In genomic region chr4:153267013-153267412, GRCh38 we compare ENCODE assay signal across 1 cellular context.
TF ChIP-seq lines count a peak whose summit lies in the region.

No MANE protein-coding gene starts in this region.

TF ChIP-seq in HepG2, 621 proteins besides CTCF, POLR2A, EP300 and RAD21 (continued from another document):
- no peak for TF ChIP-seq MLXIP (CRISPR knock-in tag; IDR thresholded peaks at IDR 0.05; ENCODE audit: borderline replicate concordance)
- TF ChIP-seq RARA (CRISPR knock-in tag; IDR thresholded peaks at IDR 0.05): peak; percentile 43; the same call in 1 of the 2 replicates
